In genomic region chr19:43562698-43563241, GRCh38 we compare ENCODE assay signal across 8 cellular contexts. TPM values are rescaled to one million over a fixed set of nuclear protein-coding genes. Genes with fewer than 3 reads are reported as not detected.
DNase-seq lines count a peak whose midpoint lies in the region; ATAC-seq and TF ChIP-seq lines count a peak whose summit lies in the region.

No MANE protein-coding gene starts in this region.

- DNase-seq in EH (ENCODE audit: low read depth): peak; percentile 94
- peak; percentile 94 for DNase-seq in NCI-H69 (lab: John Stamatoyannopoulos, UW)
- peak; percentile 91 for DNase-seq in activated CD8-positive, alpha-beta memory T cell treated with anti-CD3 and anti-CD28 coated beads, Interleukin-2, amount 10 ng/mL, durations not matched to agents 7 days and 5 days
- peak; percentile 52 for DNase-seq in epithelial cell of esophagus (ENCODE audit: low read depth)
- DNase-seq in omental fat pad (ENCODE audit: low spot score): peak; percentile 30
- DNase-seq in DMS53 treated with DMSO at 0.1 percent for 48 hours (lab: John Stamatoyannopoulos, UW; ENCODE audit: unreplicated experiment): no peak

- H3K4me1 Mint-ChIP-seq in activated CD8-positive, alpha-beta memory T cell treated with anti-CD3 and anti-CD28 coated beads, Interleukin-2, amount 10 ng/mL, durations not matched to agents 7 days and 5 days: peaks cover 37% of the 10 kb centered on the region

- TF ChIP-seq CTCF in epithelial cell of esophagus (IDR thresholded peaks at IDR 0.05; ENCODE audit: insufficient read depth, low read depth, low read length, missing control alignments) (no peak), omental fat pad (IDR thresholded peaks at IDR 0.05) (no peak)

- H3K27ac Mint-ChIP-seq in activated CD8-positive, alpha-beta memory T cell treated with anti-CD3 and anti-CD28 coated beads, Interleukin-2, amount 10 ng/mL, durations not matched to agents 7 days and 5 days: peak overlapping the region; percentile 92

- ATAC-seq in HG02759 (IDR thresholded peaks at IDR 0.05; ENCODE audit: unreplicated experiment) (peak; percentile 85), omental fat pad (ENCODE audit: low FRiP score) (peak; percentile 41)
- peak; percentile 90 for ATAC-seq in activated CD8-positive, alpha-beta memory T cell treated with anti-CD3 and anti-CD28 coated beads, Interleukin-2, amount 10 ng/mL, durations not matched to agents 7 days and 5 days

- CTCF ChIA-PET in activated CD8-positive, alpha-beta memory T cell treated with anti-CD3 and anti-CD28 coated beads, Interleukin-2, amount 10 ng/mL, durations not matched to agents 7 days and 5 days (lab: Charles Lee): interaction anchor here (0.6 to 5.5 kb wide), 5 partner anchors 7 to 45 kb away, joined by 3 to 23 read pairs (median 3); partner anchors contain the start of gene IRGQ

- H3K9me3 Mint-ChIP-seq in activated CD8-positive, alpha-beta memory T cell treated with anti-CD3 and anti-CD28 coated beads, Interleukin-2, amount 10 ng/mL, durations not matched to agents 7 days and 5 days (ENCODE audit: low read depth): no peaks in the 10 kb centered on the region

- H3K27me3 Mint-ChIP-seq in activated CD8-positive, alpha-beta memory T cell treated with anti-CD3 and anti-CD28 coated beads, Interleukin-2, amount 10 ng/mL, durations not matched to agents 7 days and 5 days: no peaks in the 10 kb centered on the region

- H3K4me3 ChIP-seq in epithelial cell of esophagus (ENCODE audit: low read length): no peak overlapping the region

- peak overlapping the region; percentile 36 for H3K27ac ChIP-seq in temporal lobe (ENCODE audit: low read depth, low read length)

- peaks cover 24% of the 10 kb centered on the region for H3K36me3 Mint-ChIP-seq in activated CD8-positive, alpha-beta memory T cell treated with anti-CD3 and anti-CD28 coated beads, Interleukin-2, amount 10 ng/mL, durations not matched to agents 7 days and 5 days

- H3K4me3 Mint-ChIP-seq in activated CD8-positive, alpha-beta memory T cell treated with anti-CD3 and anti-CD28 coated beads, Interleukin-2, amount 10 ng/mL, durations not matched to agents 7 days and 5 days: peak overlapping the region; percentile 33

RNA-seq across cellular contexts. Expression of gene XRCC1, which starts 12.6 kb away (rescaled TPM):
- 10 to 100 TPM; 47.7 to 50.6 TPM for total RNA-seq in activated CD8-positive, alpha-beta memory T cell treated with anti-CD3 and anti-CD28 coated beads, Interleukin-2, amount 10 ng/mL, durations not matched to agents 7 days and 5 days
- total RNA-seq in omental fat pad (10 to 100 TPM; 13.0 to 24.1 (median 15.8) TPM), temporal lobe (12.0 TPM)

RNA-seq across cellular contexts. Expression of gene PINLYP, which starts 12.8 kb away (rescaled TPM):
- 10 to 100 TPM; 16.8 to 19.7 TPM for total RNA-seq in activated CD8-positive, alpha-beta memory T cell treated with anti-CD3 and anti-CD28 coated beads, Interleukin-2, amount 10 ng/mL, durations not matched to agents 7 days and 5 days
- 10 to 100 TPM in 2 of 4 donors, 1 to 10 TPM in 2; 3.8 to 18.4 (median 8.6) TPM for total RNA-seq in omental fat pad
- 7.4 TPM for total RNA-seq in temporal lobe

RNA-seq across cellular contexts. Expression of gene ZNF575, which starts 29.8 kb away (rescaled TPM):
- total RNA-seq in activated CD8-positive, alpha-beta memory T cell treated with anti-CD3 and anti-CD28 coated beads, Interleukin-2, amount 10 ng/mL, durations not matched to agents 7 days and 5 days: 1 to 10 TPM; 2.9 to 3.7 TPM
- under 1 TPM in 1 of 4 donors, not detected in 3; 0.47 TPM for total RNA-seq in omental fat pad
- total RNA-seq in temporal lobe: 0.49 TPM

RNA-seq across cellular contexts. Expression of gene IRGQ, which starts 33.2 kb away (rescaled TPM):
- 10 to 100 TPM; 12.9 to 23.0 TPM for total RNA-seq in activated CD8-positive, alpha-beta memory T cell treated with anti-CD3 and anti-CD28 coated beads, Interleukin-2, amount 10 ng/mL, durations not matched to agents 7 days and 5 days
- total RNA-seq in omental fat pad: 10 to 100 TPM; 14.4 to 24.0 (median 17.6) TPM
- 92.0 TPM for total RNA-seq in temporal lobe

RNA-seq across cellular contexts. Expression of gene ZNF576, which starts 33.6 kb away (rescaled TPM):
- total RNA-seq in activated CD8-positive, alpha-beta memory T cell treated with anti-CD3 and anti-CD28 coated beads, Interleukin-2, amount 10 ng/mL, durations not matched to agents 7 days and 5 days: 10 to 100 TPM; 18.6 to 21.3 TPM
- 10 to 100 TPM; 12.3 to 15.0 (median 13.3) TPM for total RNA-seq in omental fat pad
- total RNA-seq in temporal lobe: 5.2 TPM
